In the genomic region with DNA sequence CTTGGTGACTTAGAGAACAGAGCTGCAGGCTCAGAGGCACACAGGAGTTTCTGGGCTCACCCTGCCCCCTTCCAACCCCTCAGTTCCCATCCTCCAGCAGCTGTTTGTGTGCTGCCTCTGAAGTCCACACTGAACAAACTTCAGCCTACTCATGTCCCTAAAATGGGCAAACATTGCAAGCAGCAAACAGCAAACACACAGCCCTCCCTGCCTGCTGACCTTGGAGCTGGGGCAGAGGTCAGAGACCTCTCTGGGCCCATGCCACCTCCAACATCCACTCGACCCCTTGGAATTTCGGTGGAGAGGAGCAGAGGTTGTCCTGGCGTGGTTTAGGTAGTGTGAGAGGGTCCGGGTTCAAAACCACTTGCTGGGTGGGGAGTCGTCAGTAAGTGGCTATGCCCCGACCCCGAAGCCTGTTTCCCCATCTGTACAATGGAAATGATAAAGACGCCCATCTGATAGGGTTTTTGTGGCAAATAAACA, we compare ENCODE assay signal across 1 cellular context.
TF ChIP-seq lines count a peak whose summit lies in the region.

No MANE protein-coding gene starts in this region.

TF ChIP-seq in HepG2, 621 proteins besides CTCF, POLR2A, EP300 and RAD21 (continued from another document and continues in another):
- TF ChIP-seq ZFP36L1 (CRISPR knock-in tag; IDR thresholded peaks at IDR 0.05) = peak; percentile 51; the same call in 1 of the 2 replicates
- no peak; the same call in none of the 2 replicates for TF ChIP-seq ZNF703 (CRISPR knock-in tag; IDR thresholded peaks at IDR 0.05; ENCODE audit: borderline replicate concordance)
- TF ChIP-seq YEATS2 (CRISPR knock-in tag; IDR thresholded peaks at IDR 0.05; ENCODE audit: borderline replicate concordance) = peak; percentile 74; the same call in 1 of the 2 replicates
- no peak; the same call in 1 of the 2 replicates for TF ChIP-seq SATB2 (CRISPR knock-in tag; IDR thresholded peaks at IDR 0.05)
- peak in 1 of 2 experiments; percentile 96; a peak in 2 of 4 replicates for TF ChIP-seq KLF16 (CRISPR knock-in tag; IDR thresholded peaks at IDR 0.05)
- TF ChIP-seq ZBTB3 (CRISPR knock-in tag; IDR thresholded peaks at IDR 0.05; ENCODE audit: borderline replicate concordance, low read depth) = no peak; the same call in 1 of the 2 replicates
- TF ChIP-seq ZBTB7B (CRISPR knock-in tag; IDR thresholded peaks at IDR 0.05) = peak; percentile 100
- TF ChIP-seq, protein P1, sequence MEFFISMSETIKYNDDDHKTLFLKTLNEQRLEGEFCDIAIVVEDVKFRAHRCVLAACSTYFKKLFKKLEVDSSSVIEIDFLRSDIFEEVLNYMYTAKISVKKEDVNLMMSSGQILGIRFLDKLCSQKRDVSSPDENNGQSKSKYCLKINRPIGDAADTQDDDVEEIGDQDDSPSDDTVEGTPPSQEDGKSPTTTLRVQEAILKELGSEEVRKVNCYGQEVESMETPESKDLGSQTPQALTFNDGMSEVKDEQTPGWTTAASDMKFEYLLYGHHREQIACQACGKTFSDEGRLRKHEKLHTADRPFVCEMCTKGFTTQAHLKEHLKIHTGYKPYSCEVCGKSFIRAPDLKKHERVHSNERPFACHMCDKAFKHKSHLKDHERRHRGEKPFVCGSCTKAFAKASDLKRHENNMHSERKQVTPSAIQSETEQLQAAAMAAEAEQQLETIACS (CRISPR knock-in tag; IDR thresholded peaks at IDR 0.05) = no peak
- TF ChIP-seq RAD51 (IDR thresholded peaks at IDR 0.05; ENCODE audit: borderline replicate concordance) = no peak
- TF ChIP-seq REST (IDR thresholded peaks at IDR 0.05; ENCODE audit: borderline replicate concordance in 1 of 2, low read depth in 1 of 2, low read length in 2 of 2) = peak in 1 of 2 experiments; percentile 63; a peak in 1 of 4 replicates
- TF ChIP-seq SOX5 (CRISPR knock-in tag; IDR thresholded peaks at IDR 0.05; ENCODE audit: borderline replicate concordance) = peak; percentile 95
- TF ChIP-seq MIXL1 (CRISPR knock-in tag; IDR thresholded peaks at IDR 0.05) = peak; percentile 94
- no peak for TF ChIP-seq ZNF674 (CRISPR knock-in tag; IDR thresholded peaks at IDR 0.05; ENCODE audit: low read depth)
- no peak for TF ChIP-seq ZNF326 (CRISPR knock-in tag; IDR thresholded peaks at IDR 0.05; ENCODE audit: borderline replicate concordance)
- peak; percentile 90 for TF ChIP-seq SPEN (CRISPR knock-in tag; IDR thresholded peaks at IDR 0.05; ENCODE audit: low read depth)
- peak; percentile 77 for TF ChIP-seq ZBTB38 (CRISPR knock-in tag; IDR thresholded peaks at IDR 0.05)
- TF ChIP-seq, protein P2, sequence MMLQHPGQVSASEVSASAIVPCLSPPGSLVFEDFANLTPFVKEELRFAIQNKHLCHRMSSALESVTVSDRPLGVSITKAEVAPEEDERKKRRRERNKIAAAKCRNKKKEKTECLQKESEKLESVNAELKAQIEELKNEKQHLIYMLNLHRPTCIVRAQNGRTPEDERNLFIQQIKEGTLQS (CRISPR knock-in tag; IDR thresholded peaks at IDR 0.05) = peak; percentile 93
- TF ChIP-seq MTERF4 (CRISPR knock-in tag; IDR thresholded peaks at IDR 0.05) = no peak
- TF ChIP-seq ZNF350 (CRISPR knock-in tag; IDR thresholded peaks at IDR 0.05; ENCODE audit: borderline replicate concordance, low read depth) = peak; percentile 96
- TF ChIP-seq ZNF609 (CRISPR knock-in tag; IDR thresholded peaks at IDR 0.05; ENCODE audit: borderline replicate concordance) = peak; percentile 97
- TF ChIP-seq, protein P3, sequence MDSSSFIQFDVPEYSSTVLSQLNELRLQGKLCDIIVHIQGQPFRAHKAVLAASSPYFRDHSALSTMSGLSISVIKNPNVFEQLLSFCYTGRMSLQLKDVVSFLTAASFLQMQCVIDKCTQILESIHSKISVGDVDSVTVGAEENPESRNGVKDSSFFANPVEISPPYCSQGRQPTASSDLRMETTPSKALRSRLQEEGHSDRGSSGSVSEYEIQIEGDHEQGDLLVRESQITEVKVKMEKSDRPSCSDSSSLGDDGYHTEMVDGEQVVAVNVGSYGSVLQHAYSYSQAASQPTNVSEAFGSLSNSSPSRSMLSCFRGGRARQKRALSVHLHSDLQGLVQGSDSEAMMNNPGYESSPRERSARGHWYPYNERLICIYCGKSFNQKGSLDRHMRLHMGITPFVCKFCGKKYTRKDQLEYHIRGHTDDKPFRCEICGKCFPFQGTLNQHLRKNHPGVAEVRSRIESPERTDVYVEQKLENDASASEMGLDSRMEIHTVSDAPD (CRISPR knock-in tag; IDR thresholded peaks at IDR 0.05) = peak; percentile 97
- TF ChIP-seq, protein P4, sequence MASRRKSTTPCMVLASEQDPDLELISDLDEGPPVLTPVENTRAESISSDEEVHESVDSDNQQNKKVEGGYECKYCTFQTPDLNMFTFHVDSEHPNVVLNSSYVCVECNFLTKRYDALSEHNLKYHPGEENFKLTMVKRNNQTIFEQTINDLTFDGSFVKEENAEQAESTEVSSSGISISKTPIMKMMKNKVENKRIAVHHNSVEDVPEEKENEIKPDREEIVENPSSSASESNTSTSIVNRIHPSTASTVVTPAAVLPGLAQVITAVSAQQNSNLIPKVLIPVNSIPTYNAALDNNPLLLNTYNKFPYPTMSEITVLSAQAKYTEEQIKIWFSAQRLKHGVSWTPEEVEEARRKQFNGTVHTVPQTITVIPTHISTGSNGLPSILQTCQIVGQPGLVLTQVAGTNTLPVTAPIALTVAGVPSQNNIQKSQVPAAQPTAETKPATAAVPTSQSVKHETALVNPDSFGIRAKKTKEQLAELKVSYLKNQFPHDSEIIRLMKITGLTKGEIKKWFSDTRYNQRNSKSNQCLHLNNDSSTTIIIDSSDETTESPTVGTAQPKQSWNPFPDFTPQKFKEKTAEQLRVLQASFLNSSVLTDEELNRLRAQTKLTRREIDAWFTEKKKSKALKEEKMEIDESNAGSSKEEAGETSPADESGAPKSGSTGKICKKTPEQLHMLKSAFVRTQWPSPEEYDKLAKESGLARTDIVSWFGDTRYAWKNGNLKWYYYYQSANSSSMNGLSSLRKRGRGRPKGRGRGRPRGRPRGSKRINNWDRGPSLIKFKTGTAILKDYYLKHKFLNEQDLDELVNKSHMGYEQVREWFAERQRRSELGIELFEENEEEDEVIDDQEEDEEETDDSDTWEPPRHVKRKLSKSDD (CRISPR knock-in tag; IDR thresholded peaks at IDR 0.05; ENCODE audit: low read depth) = peak; percentile 94
- TF ChIP-seq ARNT (IDR thresholded peaks at IDR 0.05) = no peak
- TF ChIP-seq SKI (IDR thresholded peaks at IDR 0.05; ENCODE audit: partially characterized antibody) = peak; percentile 95
- peak; percentile 68 for TF ChIP-seq ONECUT2 (CRISPR knock-in tag; IDR thresholded peaks at IDR 0.05)
- TF ChIP-seq SP5 (CRISPR knock-in tag; IDR thresholded peaks at IDR 0.05; ENCODE audit: borderline replicate concordance, low read depth) = peak; percentile 89
- TF ChIP-seq, protein P5, sequence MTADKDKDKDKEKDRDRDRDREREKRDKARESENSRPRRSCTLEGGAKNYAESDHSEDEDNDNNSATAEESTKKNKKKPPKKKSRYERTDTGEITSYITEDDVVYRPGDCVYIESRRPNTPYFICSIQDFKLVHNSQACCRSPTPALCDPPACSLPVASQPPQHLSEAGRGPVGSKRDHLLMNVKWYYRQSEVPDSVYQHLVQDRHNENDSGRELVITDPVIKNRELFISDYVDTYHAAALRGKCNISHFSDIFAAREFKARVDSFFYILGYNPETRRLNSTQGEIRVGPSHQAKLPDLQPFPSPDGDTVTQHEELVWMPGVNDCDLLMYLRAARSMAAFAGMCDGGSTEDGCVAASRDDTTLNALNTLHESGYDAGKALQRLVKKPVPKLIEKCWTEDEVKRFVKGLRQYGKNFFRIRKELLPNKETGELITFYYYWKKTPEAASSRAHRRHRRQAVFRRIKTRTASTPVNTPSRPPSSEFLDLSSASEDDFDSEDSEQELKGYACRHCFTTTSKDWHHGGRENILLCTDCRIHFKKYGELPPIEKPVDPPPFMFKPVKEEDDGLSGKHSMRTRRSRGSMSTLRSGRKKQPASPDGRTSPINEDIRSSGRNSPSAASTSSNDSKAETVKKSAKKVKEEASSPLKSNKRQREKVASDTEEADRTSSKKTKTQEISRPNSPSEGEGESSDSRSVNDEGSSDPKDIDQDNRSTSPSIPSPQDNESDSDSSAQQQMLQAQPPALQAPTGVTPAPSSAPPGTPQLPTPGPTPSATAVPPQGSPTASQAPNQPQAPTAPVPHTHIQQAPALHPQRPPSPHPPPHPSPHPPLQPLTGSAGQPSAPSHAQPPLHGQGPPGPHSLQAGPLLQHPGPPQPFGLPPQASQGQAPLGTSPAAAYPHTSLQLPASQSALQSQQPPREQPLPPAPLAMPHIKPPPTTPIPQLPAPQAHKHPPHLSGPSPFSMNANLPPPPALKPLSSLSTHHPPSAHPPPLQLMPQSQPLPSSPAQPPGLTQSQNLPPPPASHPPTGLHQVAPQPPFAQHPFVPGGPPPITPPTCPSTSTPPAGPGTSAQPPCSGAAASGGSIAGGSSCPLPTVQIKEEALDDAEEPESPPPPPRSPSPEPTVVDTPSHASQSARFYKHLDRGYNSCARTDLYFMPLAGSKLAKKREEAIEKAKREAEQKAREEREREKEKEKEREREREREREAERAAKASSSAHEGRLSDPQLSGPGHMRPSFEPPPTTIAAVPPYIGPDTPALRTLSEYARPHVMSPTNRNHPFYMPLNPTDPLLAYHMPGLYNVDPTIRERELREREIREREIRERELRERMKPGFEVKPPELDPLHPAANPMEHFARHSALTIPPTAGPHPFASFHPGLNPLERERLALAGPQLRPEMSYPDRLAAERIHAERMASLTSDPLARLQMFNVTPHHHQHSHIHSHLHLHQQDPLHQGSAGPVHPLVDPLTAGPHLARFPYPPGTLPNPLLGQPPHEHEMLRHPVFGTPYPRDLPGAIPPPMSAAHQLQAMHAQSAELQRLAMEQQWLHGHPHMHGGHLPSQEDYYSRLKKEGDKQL (CRISPR knock-in tag; IDR thresholded peaks at IDR 0.05; ENCODE audit: low read depth) = peak; percentile 95
- TF ChIP-seq CERS6 (CRISPR knock-in tag; IDR thresholded peaks at IDR 0.05) = no peak
- TF ChIP-seq ESRRA (CRISPR knock-in tag; IDR thresholded peaks at IDR 0.05; ENCODE audit: low read depth) = peak; percentile 99
- TF ChIP-seq ZNF75D (CRISPR knock-in tag; IDR thresholded peaks at IDR 0.05; ENCODE audit: borderline replicate concordance) = no peak
- peak; percentile 95; the same call in 1 of the 2 replicates for TF ChIP-seq MIER3 (CRISPR knock-in tag; IDR thresholded peaks at IDR 0.05; ENCODE audit: borderline replicate concordance)
